Comparison of ENCODE assay signal across 16 cellular contexts in the genomic region with DNA sequence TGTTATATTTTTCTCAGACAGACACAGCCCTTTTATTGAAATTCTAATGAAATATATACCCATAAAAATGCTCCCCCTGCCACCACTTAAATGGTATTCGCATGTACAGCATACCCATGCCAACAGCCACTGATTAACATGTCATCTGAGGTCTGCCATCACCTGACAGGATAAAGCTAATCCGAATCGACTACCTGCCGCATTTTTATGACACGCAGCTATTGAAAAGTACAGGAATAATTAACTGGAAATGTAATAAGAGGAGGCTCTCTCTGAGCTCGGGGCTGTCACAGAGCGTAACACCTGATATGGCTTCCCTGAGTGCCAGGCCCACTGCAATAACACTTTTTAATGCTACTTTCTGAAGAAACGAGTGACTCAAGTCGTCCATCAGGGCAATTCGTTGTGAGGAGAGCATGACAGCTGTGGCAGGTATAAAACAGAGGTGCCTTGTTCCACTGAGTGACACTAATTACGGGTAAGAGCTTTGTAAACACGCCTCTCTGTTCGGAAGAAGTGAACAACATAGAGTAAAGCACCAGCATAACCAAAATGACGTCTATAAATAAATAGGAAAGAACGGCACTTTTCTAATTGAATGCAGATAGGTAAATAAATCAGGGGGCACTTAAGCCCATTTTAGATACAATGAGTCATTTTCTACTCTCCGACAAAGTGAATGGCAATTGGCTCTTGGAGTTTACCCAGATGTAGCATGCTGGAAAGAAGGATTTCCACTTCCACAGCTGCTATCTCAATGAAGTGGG. TPM values are rescaled to one million over a fixed set of nuclear protein-coding genes. Genes with fewer than 3 reads are reported as not detected.
DNase-seq lines count a peak whose midpoint lies in the region; ATAC-seq and TF ChIP-seq lines count a peak whose summit lies in the region.
"Had no signal": no experiment of that assay in that cellular context is flagged by ENCODE, and none has a peak within 500 bp of the region (broad histone marks: within the 10 kb centered on the region; RNA-seq: fewer than 3 reads in every experiment).

No MANE protein-coding gene starts in this region.

- peaks cover 26% of the 10 kb centered on the region for H3K27me3 Mint-ChIP-seq in T-helper 17 cell
- peaks cover 0 to 12% (median 0%) of the 10 kb centered on the region in 5 donors for H3K27me3 Mint-ChIP-seq in naive thymus-derived CD4-positive, alpha-beta T cell

- H3K36me3 ChIP-seq in PC-3 (ENCODE audit: low read depth, low read length) (no peaks in the 10 kb centered on the region), neural cell (ENCODE audit: insufficient read depth, low read length) (no peaks in the 10 kb centered on the region)
- H3K36me3 ChIP-seq in naive thymus-derived CD4-positive, alpha-beta T cell (ENCODE audit: control insufficient read depth in 2 of 3, insufficient read depth in 3 of 3, low read length in 3 of 3): no peaks in the 10 kb centered on the region
- H3K36me3 ChIP-seq: stomach had no signal

- DNase-seq in HEK293T (ENCODE audit: extremely low spot score): no peak
- DNase-seq in NCI-H1930 (lab: John Stamatoyannopoulos, UW): peak; percentile 84 to 87
- no peak for DNase-seq in PC-3
- DNase-seq in T-helper 17 cell: no peak
- no peak for DNase-seq in naive thymus-derived CD4-positive, alpha-beta T cell
- DNase-seq: cerebellar nuclear complex, glutamatergic neuron, left colon, natural killer cell, small intestine, stomach, T-cell had no signal

- ATAC-seq in PC-3 (no peak), T-helper 17 cell (no peak), HG02642 (IDR thresholded peaks at IDR 0.05; ENCODE audit: poor library complexity, unreplicated experiment) (no peak)
- no peak for ATAC-seq in naive thymus-derived CD4-positive, alpha-beta T cell
- ATAC-seq: activated CD4-positive, CD25-positive, alpha-beta regulatory T cell treated with anti-CD3 and anti-CD28 coated beads, Interleukin-2, amount 50 U/mL, for 24 hours; left colon; natural killer cell; T-cell had no signal

- H3K9me3 ChIP-seq in PC-3 (ENCODE audit: low read length) (no peaks in the 10 kb centered on the region), neural cell (ENCODE audit: low read length) (no peaks in the 10 kb centered on the region), T-helper 17 cell (ENCODE audit: control insufficient read depth, low read length, poor library complexity, severe bottlenecking) (no peaks in the 10 kb centered on the region)
- no peaks in the 10 kb centered on the region for H3K9me3 ChIP-seq in naive thymus-derived CD4-positive, alpha-beta T cell (ENCODE audit: control insufficient read depth in 2 of 3, low read length in 3 of 3)
- H3K9me3 ChIP-seq: stomach had no signal

- BruUV-seq in PC-3 (replicated peaks; lab: Mats Ljungman, UMichigan): no TSS peak

- H3K4me1 ChIP-seq in PC-3 (ENCODE audit: insufficient read depth, low read length): peaks cover 48% of the 10 kb centered on the region
- no peaks in the 10 kb centered on the region for H3K4me1 ChIP-seq in naive thymus-derived CD4-positive, alpha-beta T cell (ENCODE audit: control insufficient read depth in 2 of 2, insufficient read depth in 2 of 2, low read length in 2 of 2)
- H3K4me1 ChIP-seq: stomach had no signal

- peaks cover 0 to 2% (median 0%) of the 10 kb centered on the region in 11 donors for H3K9me3 Mint-ChIP-seq in naive thymus-derived CD4-positive, alpha-beta T cell
- H3K9me3 Mint-ChIP-seq: natural killer cell, T-cell had no signal

- TF ChIP-seq CTCF in PC-3 (conservative IDR thresholded peaks at IDR 0.05; ENCODE audit: low read depth, low read length) (no peak), neural cell (IDR thresholded peaks at IDR 0.05; ENCODE audit: poor library complexity, severe bottlenecking) (no peak)

- H3F3A ChIP-seq in PC-3 (ENCODE audit: low read length, unreplicated experiment): no peaks in the 10 kb centered on the region
- H3F3A ChIP-seq in neural cell (ENCODE audit: insufficient read depth, low read length, poor library complexity, severe bottlenecking): peaks cover 9% of the 10 kb centered on the region

- no peaks in the 10 kb centered on the region for H3K4me1 Mint-ChIP-seq in T-helper 17 cell
- H3K4me1 Mint-ChIP-seq in naive thymus-derived CD4-positive, alpha-beta T cell: peaks cover 0 to 2% (median 0%) of the 10 kb centered on the region in 7 donors
- H3K4me1 Mint-ChIP-seq: natural killer cell, T-cell had no signal

- CTCF ChIA-PET in HEK293T (lab: Yijun Ruan, JAX): interaction anchor here (0.8 kb wide), 1 partner anchor 8 kb away, joined by 3 read pairs; no protein-coding TSS in a partner anchor
- CTCF ChIA-PET in PC-3 (lab: Charles Lee): no interaction called here
- CTCF ChIA-PET in naive thymus-derived CD4-positive, alpha-beta T cell (lab: Charles Lee): no interaction called here

- TF ChIP-seq RAD21 in neural cell (conservative IDR thresholded peaks at IDR 0.05): no peak

- H3K4me2 ChIP-seq in PC-3 (ENCODE audit: low read length): no peak overlapping the region
- peak overlapping the region; percentile 48 for H3K4me2 ChIP-seq in neural cell (ENCODE audit: low read length)

- H3K9ac ChIP-seq in PC-3 (ENCODE audit: low read length): peak overlapping the region; percentile 62
- H3K9ac ChIP-seq in neural cell (ENCODE audit: low read length): peak overlapping the region; percentile 59

- no peaks in the 10 kb centered on the region for H3K36me3 Mint-ChIP-seq in T-helper 17 cell (ENCODE audit: low read depth)
- no peaks in the 10 kb centered on the region for H3K36me3 Mint-ChIP-seq in naive thymus-derived CD4-positive, alpha-beta T cell
- H3K36me3 Mint-ChIP-seq: natural killer cell, T-cell had no signal

- H3K4me3 ChIP-seq in PC-3 (ENCODE audit: low read length) (no peak overlapping the region), neural cell (ENCODE audit: low read length) (peak overlapping the region; percentile 52)
- H3K4me3 ChIP-seq in naive thymus-derived CD4-positive, alpha-beta T cell (ENCODE audit: low read length): no peak overlapping the region
- H3K4me3 ChIP-seq: stomach had no signal

- no peaks in the 10 kb centered on the region for H3K79me2 ChIP-seq in PC-3 (ENCODE audit: low read length)
- no peaks in the 10 kb centered on the region for H3K79me2 ChIP-seq in neural cell (replicated peaks; ENCODE audit: insufficient read depth, low read length)

- H3K27me3 ChIP-seq in PC-3 (ENCODE audit: low read length) (no peaks in the 10 kb centered on the region), neural cell (ENCODE audit: insufficient read depth, low read depth, low read length) (no peaks in the 10 kb centered on the region)
- no peaks in the 10 kb centered on the region for H3K27me3 ChIP-seq in naive thymus-derived CD4-positive, alpha-beta T cell (ENCODE audit: control insufficient read depth in 2 of 2, insufficient read depth in 2 of 2, low read length in 2 of 2)

- H3K27ac Mint-ChIP-seq in T-helper 17 cell: no peak overlapping the region
- no peak overlapping the region for H3K27ac Mint-ChIP-seq in naive thymus-derived CD4-positive, alpha-beta T cell
- H3K27ac Mint-ChIP-seq: natural killer cell, T-cell had no signal

- no peak overlapping the region for H3K4me3 Mint-ChIP-seq in T-helper 17 cell
- H3K4me3 Mint-ChIP-seq in naive thymus-derived CD4-positive, alpha-beta T cell: no peak overlapping the region
- H3K4me3 Mint-ChIP-seq: natural killer cell, T-cell had no signal

- H4K20me1 ChIP-seq in PC-3 (ENCODE audit: low read length) (no peaks in the 10 kb centered on the region), neural cell (ENCODE audit: insufficient read depth) (no peaks in the 10 kb centered on the region)

- no peaks in the 10 kb centered on the region for H3K9me2 ChIP-seq in PC-3 (replicated peaks; ENCODE audit: low read length)
- H3K9me2 ChIP-seq in neural cell (ENCODE audit: insufficient read depth, low read length): no peaks in the 10 kb centered on the region

- intact Hi-C loops in PC-3 (cut with micrococcal nuclease): no loop called here
- intact Hi-C loops in naive thymus-derived CD4-positive, alpha-beta T cell (cut with micrococcal nuclease): no loop called here

- peak; percentile 99 for TF ChIP-seq EP300 in neural cell (conservative IDR thresholded peaks at IDR 0.05; ENCODE audit: poor library complexity, severe bottlenecking)

- POLR2A ChIA-PET in HEK293T (lab: Yijun Ruan, JAX): no interaction called here
- POLR2A ChIA-PET in PC-3 (lab: Charles Lee; ENCODE audit: unreplicated experiment): no interaction called here
- POLR2A ChIA-PET in naive thymus-derived CD4-positive, alpha-beta T cell (lab: Charles Lee): no interaction called here

- H2AFZ ChIP-seq in PC-3 (ENCODE audit: low read length): no peak overlapping the region
- no peak overlapping the region for H2AFZ ChIP-seq in neural cell (ENCODE audit: low read depth, low read length)

- H3K27ac ChIP-seq in PC-3 (ENCODE audit: low read length): peak overlapping the region; percentile 93
- H3K27ac ChIP-seq in neural cell (ENCODE audit: low read length): peak overlapping the region; percentile 89
- H3K27ac ChIP-seq in naive thymus-derived CD4-positive, alpha-beta T cell (ENCODE audit: low read depth, low read length): no peak overlapping the region
- H3K27ac ChIP-seq: C4-2B, stomach had no signal

TF ChIP-seq in HEK293T, 16 proteins besides CTCF, POLR2A, EP300 and RAD21 (continues in another document):
- TF ChIP-seq FOXK2 (IDR thresholded peaks at IDR 0.05): no peak
- TF ChIP-seq FOXA1 (IDR thresholded peaks at IDR 0.05): peak; percentile 44; the same call in 1 of the 2 replicates

RNA-seq across cellular contexts. Expression of gene CREB5, which starts 56.6 kb away (rescaled TPM):
- total RNA-seq in PC-3 (2014; rRNA removed) (5.2 and 6.0 TPM in 2 replicates), T-helper 17 cell (1 to 10 TPM in 1 of 2 donors, under 1 TPM in 1; 0.81 to 1.8 TPM)
- 3.2 and 3.7 TPM in 2 replicates for polyA plus RNA-seq in neural cell
- polyA minus RNA-seq in neural cell: 7.8 and 9.3 TPM in 2 replicates
- total RNA-seq in naive thymus-derived CD4-positive, alpha-beta T cell: 10 to 100 TPM in 1 of 5 experiments, 1 to 10 TPM in 1, under 1 TPM in 1, not detected in 2; 0.22 to 18.4 (median 3.6) TPM
- polyA plus RNA-seq in naive thymus-derived CD4-positive, alpha-beta T cell: not detected

Comparison
In these comparisons a context has a peak if more than half of its experiments do, and no peak if none do; other contexts are left out.
1. DNase-seq: peak in NCI-H1930 (2 of 2); none in HEK293T (single experiment), PC-3 (single experiment), T-helper 17 cell (0 of 3) and naive thymus-derived CD4-positive, alpha-beta T cell (0 of 9).